Comparison of ENCODE assay signal across 20 cellular contexts in genomic region chr1:91243171-91243570, GRCh38.
"Had no signal": no experiment of that assay in that cellular context is flagged by ENCODE, and none has a peak within 500 bp of the region (broad histone marks: within the 10 kb centered on the region; RNA-seq: fewer than 3 reads in every experiment).

No MANE protein-coding gene starts in this region.

- FAIRE-seq: endothelial cell of umbilical vein, islet of Langerhans, keratinocyte had no signal

- H3K27me3 ChIP-seq: colonic mucosa, esophagus muscularis mucosa, gastroesophageal sphincter, left lung had no signal

- H3K36me3 ChIP-seq: colonic mucosa, esophagus muscularis mucosa, gastroesophageal sphincter, heart left ventricle, left lung, lower lobe of right lung had no signal

- H3K27ac ChIP-seq: colonic mucosa, esophagus muscularis mucosa, foreskin keratinocyte, gastroesophageal sphincter, heart left ventricle, left lung, lower lobe of right lung had no signal

- H3K4me1 ChIP-seq: colonic mucosa, esophagus muscularis mucosa, foreskin keratinocyte, gastroesophageal sphincter, heart left ventricle, left lung, lower lobe of right lung had no signal

- H3K9me3 ChIP-seq: colonic mucosa, esophagus muscularis mucosa, gastroesophageal sphincter, left lung, lower lobe of right lung had no signal

- DNase-seq: colonic mucosa; cortex of kidney; effector CD8-positive, alpha-beta T cell; effector memory CD8-positive, alpha-beta T cell; endodermal cell; foreskin keratinocyte; heart left ventricle; hippocampal formation; left cardiac atrium; left lung; left ventricle myocardium superior; lower lobe of right lung; mesenchymal stem cell; midbrain; naive thymus-derived CD4-positive, alpha-beta T cell had no signal

- H3K4me3 ChIP-seq: colonic mucosa, esophagus muscularis mucosa, gastroesophageal sphincter, heart left ventricle, left lung, lower lobe of right lung had no signal
